24 cellular contexts compared by ENCODE assay signal in genomic region chr5:161513952-161514351, GRCh38.
"Had no signal": no experiment of that assay in that cellular context is flagged by ENCODE, and none has a peak within 500 bp of the region (broad histone marks: within the 10 kb centered on the region; RNA-seq: fewer than 3 reads in every experiment).

No MANE protein-coding gene starts in this region.

- H3K27ac ChIP-seq: body of pancreas, colonic mucosa, gastroesophageal sphincter, VCaP had no signal

- ATAC-seq: activated CD8-positive, alpha-beta T cell treated with anti-CD3 and anti-CD28 coated beads for 36 hours; activated T-cell treated with anti-CD3 and anti-CD28 coated beads, Interleukin-2, amount 50 U/mL, for 4 hours; activated T-helper 17 cell treated with anti-CD3 and anti-CD28 coated beads, Interleukin-2, amount 50 U/mL, for 72 hours; body of pancreas; esophagus mucosa; gastroesophageal sphincter; WTC11 had no signal

- DNase-seq: activated CD4-positive, alpha-beta T cell treated with anti-CD3 and anti-CD28 coated beads for 1 hour; activated CD4-positive, alpha-beta T cell treated with anti-CD3 and anti-CD28 coated beads for 4 hours; activated CD4-positive, alpha-beta T cell treated with anti-CD3 and anti-CD28 coated beads, Interleukin-2, amount 10 ng/mL, durations not matched to agents 7 days and 5 days; activated CD4-positive, alpha-beta T cell treated with anti-CD3 and anti-CD28 coated beads, Interleukin-2, amount 50 U/mL, for 4 hours; activated CD8-positive, alpha-beta memory T cell treated with anti-CD3 and anti-CD28 coated beads for 24 hours; activated CD8-positive, alpha-beta T cell treated with anti-CD3 and anti-CD28 coated beads for 36 hours; activated effector memory CD4-positive, alpha-beta T cell treated with Interleukin-2 at 50 U/mL for 16 hours; activated gamma-delta T cell treated with Interleukin-2 at 50 U/mL for 16 hours; activated naive CD4-positive, alpha-beta T cell treated with anti-CD3 and anti-CD28 coated beads, Interleukin-2, amount 50 U/mL, for 16 hours; activated naive CD4-positive, alpha-beta T cell treated with Interleukin-2 at 50 U/mL for 16 hours; activated T-cell treated with anti-CD3 and anti-CD28 coated beads, Interleukin-2, amount 50 U/mL, for 4 hours; aorta; body of pancreas; caudate nucleus; colonic mucosa; effector memory CD4-positive, alpha-beta T cell; endodermal cell; foreskin melanocyte; T-helper 2 cell had no signal

- H3K4me3 ChIP-seq: body of pancreas, colonic mucosa, gastroesophageal sphincter had no signal
